9 cellular contexts compared by ENCODE assay signal in the genomic region with DNA sequence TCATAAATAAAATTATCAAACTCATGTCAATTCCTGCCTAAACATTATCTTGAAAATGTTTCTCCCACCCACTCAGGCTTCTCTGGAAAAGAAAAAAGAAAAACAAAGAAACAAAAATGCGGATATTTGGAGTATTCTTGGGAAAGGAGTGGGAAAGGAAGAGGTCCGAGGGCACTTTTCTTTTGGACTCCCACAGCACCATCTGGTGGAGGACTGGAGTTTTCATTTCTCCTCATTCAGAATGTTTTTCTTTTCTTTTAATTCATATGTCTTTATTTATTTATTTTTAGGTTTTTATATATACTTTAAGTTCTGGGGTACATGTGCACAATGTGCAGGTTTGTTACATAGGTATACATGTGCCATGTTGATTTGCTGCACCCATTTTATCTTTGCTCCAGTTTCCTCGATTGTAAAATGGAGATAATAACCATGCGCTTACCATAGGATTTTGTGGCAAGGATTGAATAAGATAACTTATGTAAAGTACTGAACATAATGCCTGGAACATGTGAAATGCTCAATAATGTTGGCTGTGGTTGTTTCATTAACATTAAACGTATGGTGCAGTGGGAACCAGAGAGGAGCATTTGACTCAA. TPM values are rescaled to one million over a fixed set of nuclear protein-coding genes. Genes with fewer than 3 reads are reported as not detected.
A peak's percentile ranks its signal among the peaks of the same experiment; 100 is the strongest.
DNase-seq lines count a peak whose midpoint lies in the region; TF ChIP-seq lines count a peak whose summit lies in the region.
"Had no signal": no experiment of that assay in that cellular context is flagged by ENCODE, and none has a peak within 500 bp of the region (broad histone marks: within the 10 kb centered on the region; RNA-seq: fewer than 3 reads in every experiment).

No MANE protein-coding gene starts in this region.

- H3K36me3 ChIP-seq in GM23248 (ENCODE audit: low read depth) = no peaks in the 10 kb centered on the region
- peaks cover under 1% of the 10 kb centered on the region for H3K36me3 ChIP-seq in adipocyte (ENCODE audit: control insufficient read depth, insufficient read depth, low read length, severe bottlenecking)
- H3K36me3 ChIP-seq in kidney epithelial cell (ENCODE audit: control insufficient read depth, insufficient read depth, low read length) = no peaks in the 10 kb centered on the region

- no peak overlapping the region for H3K9ac ChIP-seq in GM23248
- no peak overlapping the region for H3K9ac ChIP-seq in adipocyte (ENCODE audit: low read length)

- in situ Hi-C loops in GM23248 (cut with MboI) = loop anchor here (10.0 kb wide), 1 partner anchor 148 kb away; the partner anchor contains the start of gene GUCY2F

- H3K4me1 ChIP-seq in GM23248 (ENCODE audit: insufficient read depth) (no peaks in the 10 kb centered on the region), adipocyte (ENCODE audit: control insufficient read depth, insufficient read depth, low read length) (no peaks in the 10 kb centered on the region)

- H3K9me2 ChIP-seq in GM23248 (ENCODE audit: insufficient read depth) = no peaks in the 10 kb centered on the region

- WGBS in GM23248 (ENCODE audit: low coverage in 1 of 2, low lambda C conversion rate in 2 of 2, missing lambda C conversion rate in 2 of 2), 2 experiments = 58 to 61% methylated on average over 5 of the region's 5 CpGs

- no peak overlapping the region for H2AFZ ChIP-seq in GM23248

- no peaks in the 10 kb centered on the region for H4K20me1 ChIP-seq in GM23248 (ENCODE audit: insufficient read depth)

- H3K79me2 ChIP-seq in GM23248 (ENCODE audit: insufficient read depth) = no peaks in the 10 kb centered on the region

- H3K27me3 ChIP-seq in GM23248 (replicated peaks; ENCODE audit: insufficient read depth) = no peaks in the 10 kb centered on the region
- H3K27me3 ChIP-seq in adipocyte (replicated peaks; ENCODE audit: control insufficient read depth, insufficient read depth, low read length) = peaks cover 6% of the 10 kb centered on the region
- H3K27me3 ChIP-seq in kidney epithelial cell (ENCODE audit: control insufficient read depth, insufficient read depth, low read length) = no peaks in the 10 kb centered on the region

- H3K4me3 ChIP-seq in GM23248 (no peak overlapping the region), adipocyte (ENCODE audit: low read length) (no peak overlapping the region), kidney epithelial cell (ENCODE audit: low read depth, low read length) (no peak overlapping the region)

- peak; percentile 52 for TF ChIP-seq CTCF in kidney epithelial cell (IDR thresholded peaks at IDR 0.05; ENCODE audit: insufficient read depth, low read length, poor library complexity, severe bottlenecking)

- DNase-seq in AG08396 (ENCODE audit: low spot score) (peak; percentile 44), GM23248 (peak; percentile 50), adipocyte (ENCODE audit: low read depth) (peak; percentile 51), kidney epithelial cell (ENCODE audit: low read depth) (no peak), SIG-M5 (lab: John Stamatoyannopoulos, UW) (no peak), NCI-H345 treated with DMSO at 0.1 percent for 48 hours (lab: John Stamatoyannopoulos, UW; ENCODE audit: unreplicated experiment) (no peak), NCI-H510A treated with DMSO at 0.1 percent for 48 hours (lab: John Stamatoyannopoulos, UW) (no peak)
- no peak for DNase-seq in stimulated activated CD4-positive, alpha-beta T cell treated with anti-CD3 and anti-CD28 coated beads, Interleukin-4, amount 100 ng/mL, for 4 hours
- DNase-seq: NCI-H2171 treated with DMSO at 0.1 percent for 48 hours had no signal

- no peak overlapping the region for H3K4me2 ChIP-seq in GM23248 (ENCODE audit: unreplicated experiment)

- no peaks in the 10 kb centered on the region for H3F3A ChIP-seq in GM23248 (ENCODE audit: insufficient read depth)

- H3K27ac ChIP-seq in GM23248 = no peak overlapping the region

- H3K9me3 ChIP-seq in GM23248 (ENCODE audit: low read depth) (no peaks in the 10 kb centered on the region), adipocyte (ENCODE audit: control insufficient read depth, low read length) (peaks cover 4% of the 10 kb centered on the region)

RNA-seq across cellular contexts. Expression of gene KCNE5, which starts 8.0 kb away (rescaled TPM):
- 1.5 TPM in 1 of 2 replicates, not detected in the other for total RNA-seq in GM23248 (2014; rRNA removed; shearing (Covaris generic))
- 0.13 TPM in 1 of 2 replicates, not detected in the other for polyA plus RNA-seq in GM23248 (2016; fragmentation: Nextera tagmentation; extraction: Ambion mirVana)
- total RNA-seq in kidney epithelial cell = not detected in 2 replicates

Comparison
In these comparisons a context has a peak if more than half of its experiments do, and no peak if none do; other contexts are left out.
1. DNase-seq: peak in AG08396 (single experiment), GM23248 (single experiment) and adipocyte (single experiment); none in kidney epithelial cell (single experiment), SIG-M5 (single experiment), NCI-H345 treated with DMSO at 0.1 percent for 48 hours (single experiment), NCI-H510A treated with DMSO at 0.1 percent for 48 hours (single experiment) and stimulated activated CD4-positive, alpha-beta T cell treated with anti-CD3 and anti-CD28 coated beads, Interleukin-4, amount 100 ng/mL, for 4 hours (0 of 2).